Comparison of ENCODE assay signal across 9 cellular contexts in genomic region chr7:44978511-44979366, GRCh38. TPM values are rescaled to one million over a fixed set of nuclear protein-coding genes. Genes with fewer than 3 reads are reported as not detected.
DNase-seq lines count a peak whose midpoint lies in the region; ATAC-seq, FAIRE-seq and TF ChIP-seq lines count a peak whose summit lies in the region.
"Had no signal": no experiment of that assay in that cellular context is flagged by ENCODE, and none has a peak within 500 bp of the region (broad histone marks: within the 10 kb centered on the region; RNA-seq: fewer than 3 reads in every experiment).

MYO1G (minus strand) TSS chr7:44979015; CDS start chr7:44978961, 54 bp downstream.

- TF ChIP-seq POLR2A in HepG2 (IDR thresholded peaks at IDR 0.05; ENCODE audit: insufficient read depth in 1 of 2, low read depth in 2 of 2, low read length in 2 of 2) = no peak

- TF ChIP-seq RAD21 in HepG2 (CRISPR knock-in tag; IDR thresholded peaks at IDR 0.05) = no peak

- H2AFZ ChIP-seq in HepG2 (ENCODE audit: low read length) = no peak within 1 kb of the TSS

- no peaks in the 10 kb centered on the region for H3K79me2 ChIP-seq in HepG2 (ENCODE audit: insufficient read depth, low read length)

- no peak within 1 kb of the TSS for H3K27ac ChIP-seq in HEK293 (ENCODE audit: extremely low read depth, low read depth, low read length)
- no peak within 1 kb of the TSS for H3K27ac ChIP-seq in HepG2 (ENCODE audit: extremely low read length, insufficient read depth, low read length)

- H3K4me1 ChIP-seq in HEK293 (ENCODE audit: control insufficient read depth, insufficient read depth, low read length) (no peaks in the 10 kb centered on the region), HepG2 (ENCODE audit: insufficient read depth, low read length) (peaks cover 31% of the 10 kb centered on the region)

- no peaks in the 10 kb centered on the region for H4K20me1 ChIP-seq in HepG2 (ENCODE audit: insufficient read depth, low read length)

- H3K4me3 ChIP-seq in HEK293 (ENCODE audit: low read depth, low read length) (no peak within 1 kb of the TSS), HepG2 (replicated peaks in 1 of 3; ENCODE audit: insufficient read depth in 1 of 3, low read depth in 2 of 3, low read length in 3 of 3) (no peak within 1 kb of the TSS)

- H3K4me2 ChIP-seq in HepG2 (ENCODE audit: low read depth, low read length) = peak within 1 kb of the TSS; percentile 24

- in situ Hi-C loops in HepG2 (cut with HindIII; ENCODE audit: extremely low pct_ligation_motif_present, low pct_unique_long_range_greater_than_20kb) = no loop called here

- H3K36me3 ChIP-seq in HEK293 (ENCODE audit: control insufficient read depth in 2 of 2, insufficient read depth in 1 of 2, low read length in 2 of 2) (peaks cover 4 to 28% of the 10 kb centered on the region in 2 experiments; a peak in 2 of 3 replicates), HepG2 (replicated peaks in 1 of 2; ENCODE audit: control insufficient read depth in 1 of 2, insufficient read depth in 2 of 2, low read length in 2 of 2) (no peaks in the 10 kb centered on the region)

- FAIRE-seq in HepG2 (lab: Jason Lieb, UNC) = no peak
- FAIRE-seq: islet of Langerhans had no signal

- no peak within 1 kb of the TSS for H3K9ac ChIP-seq in HepG2 (ENCODE audit: insufficient read depth, low read depth, low read length)

- BruUV-seq in HepG2 (replicated peaks; lab: Mats Ljungman, UMichigan) = no TSS peak

- ATAC-seq in HepG2 = no peak

- intact Hi-C loops in HepG2 (cut with micrococcal nuclease; ENCODE audit: unreplicated experiment) = no loop called here

- TF ChIP-seq EP300 in HepG2 (IDR thresholded peaks at IDR 0.05; ENCODE audit: low read depth in 2 of 2, low read length in 2 of 2) (no peak), HepG2 (CRISPR knock-in tag; IDR thresholded peaks at IDR 0.05; ENCODE audit: borderline replicate concordance) (no peak)

- 26% methylated on average over 12 of the region's 24 CpGs for WGBS in HepG2 (ENCODE audit: low lambda C conversion rate)

- POLR2A ChIA-PET in HEK293 (lab: Yijun Ruan, JAX) = interaction anchor here (0.6 to 1.3 kb wide), 2 partner anchors 37 to 157 kb away, joined by 3 to 5 read pairs; no protein-coding TSS in a partner anchor
- POLR2A ChIA-PET in HepG2 (lab: Yijun Ruan, JAX) = interaction anchor here (0.6 kb wide), 1 partner anchor 21 kb away, joined by 3 read pairs; no protein-coding TSS in a partner anchor

- DNase-seq in GM10266 (ENCODE audit: extremely low spot score) = peak; percentile 78
- peak; percentile 89 for DNase-seq in NOMO-1 treated with dmso at 0.1 percent for 144 hours (lab: John Stamatoyannopoulos, UW; ENCODE audit: unreplicated experiment)
- DNase-seq in activated T-cell treated with anti-CD3 and anti-CD28 coated beads, Interleukin-2, amount 50 U/mL, for 48 hours = peak; percentile 91 to 92
- no peak for DNase-seq in HepG2 (ENCODE audit: low spot score)
- peak; percentile 55 to 75 for DNase-seq in stimulated activated CD8-positive, alpha-beta memory T cell treated with anti-CD3 and anti-CD28 coated beads, Interleukin-4, amount 100 ng/mL, for 4 hours (ENCODE audit: low read depth in 2 of 2, low spot score in 1 of 2)
- DNase-seq in DMS153 treated with DMSO at 0.1 percent for 48 hours (lab: John Stamatoyannopoulos, UW; ENCODE audit: unreplicated experiment) = no peak
- no peak for DNase-seq in medulla oblongata (ENCODE audit: extremely low spot score)

- CTCF ChIA-PET in HEK293 (lab: Yijun Ruan, JAX) = interaction anchor here (0.7 kb wide), 1 partner anchor 206 kb away, joined by 4 read pairs; no protein-coding TSS in a partner anchor
- CTCF ChIA-PET in HepG2 (lab: Yijun Ruan, JAX; ENCODE audit: low intra/inter-chr PET ratio, low total read pairs) = no interaction called here

- peaks cover 4 to 5% of the 10 kb centered on the region in 2 experiments; a peak in 2 of 5 replicates for H3K27me3 ChIP-seq in HepG2 (ENCODE audit: control insufficient read depth in 1 of 2, insufficient read depth in 2 of 2, low read length in 2 of 2)

- no peak for TF ChIP-seq CTCF in GM10266 (IDR thresholded peaks at IDR 0.05; ENCODE audit: control insufficient read depth, insufficient read depth, low read depth, missing control alignments)
- no peak for TF ChIP-seq CTCF in HEK293 (tag by site-specific recombination; IDR thresholded peaks at IDR 0.05)
- TF ChIP-seq CTCF in HepG2 (CRISPR knock-in tag; IDR thresholded peaks at IDR 0.05) = no peak

- H3K9me3 ChIP-seq in HEK293 (ENCODE audit: control insufficient read depth, insufficient read depth, low read depth, low read length) (no peaks in the 10 kb centered on the region), HepG2 (ENCODE audit: low read length) (no peaks in the 10 kb centered on the region)

TF ChIP-seq in HEK293, 187 proteins besides CTCF, POLR2A, EP300 and RAD21:
- TF ChIP-seq ZNF707 (tag by site-specific recombination; IDR thresholded peaks at IDR 0.05) = no peak
- TF ChIP-seq ZNF433 (tag by site-specific recombination; IDR thresholded peaks at IDR 0.05; ENCODE audit: low read depth) = no peak
- peak; percentile 37 for TF ChIP-seq EGR2 (tag by site-specific recombination; IDR thresholded peaks at IDR 0.05; ENCODE audit: low read depth)
- peak; percentile 41; the same call in 1 of the 2 replicates for TF ChIP-seq ZFHX2 (tag by site-specific recombination; conservative IDR thresholded peaks at IDR 0.05)
- no peak for TF ChIP-seq ZNF610 (tag by site-specific recombination; IDR thresholded peaks at IDR 0.05; ENCODE audit: borderline replicate concordance)

TF ChIP-seq in HepG2, 621 proteins besides CTCF, POLR2A, EP300 and RAD21:
- no peak for TF ChIP-seq RBM39 (IDR thresholded peaks at IDR 0.05; ENCODE audit: low read depth, low read length, poor library complexity, severe bottlenecking)
- TF ChIP-seq GABPB1 (CRISPR knock-in tag; IDR thresholded peaks at IDR 0.05) = no peak
- TF ChIP-seq ZNF83 (CRISPR knock-in tag; IDR thresholded peaks at IDR 0.05; ENCODE audit: borderline replicate concordance) = no peak
TF ChIP-seq in HepG2: peak in this region for 0.

RNA-seq across cellular contexts. Expression of gene MYO1G, which starts in this region (rescaled TPM):
- total RNA-seq in HepG2 (2016; rRNA removed; fragmentation: Illumina TruSeq; extraction: Trizol) = 0.28 and 0.29 TPM in 2 replicates
- 0.09 TPM in 1 of 2 replicates, not detected in the other for total RNA-seq in HepG2 (2016; cell fraction: cytosol; rRNA removed; fragmentation: Illumina TruSeq; extraction: Trizol; ENCODE audit: low read depth)
- 0.12 and 0.22 TPM in 2 replicates for total RNA-seq in HepG2 (2016; cell fraction: insoluble cytoplasmic fraction; rRNA removed; fragmentation: Illumina TruSeq; extraction: Trizol)
- not detected in 2 replicates for total RNA-seq in HepG2 (2016; cell fraction: membrane; rRNA removed; fragmentation: Illumina TruSeq; extraction: Trizol)
- total RNA-seq in HepG2 (2016; cell fraction: nucleus; rRNA removed; fragmentation: Illumina TruSeq; extraction: Trizol) = 0.28 TPM in 1 of 2 replicates, not detected in the other
- polyA plus RNA-seq in HepG2 (2011; rRNA removed) = 1.1 and 2.4 TPM in 2 replicates
- 0.71 and 1.2 TPM in 2 replicates for polyA plus RNA-seq in HepG2 (2011; cell fraction: cytosol; rRNA removed)
- 3.8 and 5.7 TPM in 2 replicates for polyA plus RNA-seq in HepG2 (2011; cell fraction: nucleus; rRNA removed)
- 0.44 and 1.2 TPM in 2 replicates for polyA plus RNA-seq in HepG2 (2012)
- not detected in 2 replicates for polyA plus RNA-seq in HepG2 (2016; cell fraction: cytosol; fragmentation: Illumina TruSeq; extraction: Trizol; ENCODE audit: low read depth)
- polyA plus RNA-seq in HepG2 (2016; cell fraction: insoluble cytoplasmic fraction; fragmentation: Illumina TruSeq; extraction: Trizol; ENCODE audit: low read depth) = 0.15 and 0.21 TPM in 2 replicates
- 0.08 TPM in 1 of 2 replicates, not detected in the other for polyA plus RNA-seq in HepG2 (2016; cell fraction: membrane; fragmentation: Illumina TruSeq; extraction: Trizol; ENCODE audit: low read depth)
- 0.31 and 0.44 TPM in 2 replicates for polyA plus RNA-seq in HepG2 (2016; cell fraction: nucleus; fragmentation: Illumina TruSeq; extraction: Trizol; ENCODE audit: insufficient read depth, low read depth)
- 1.7 and 89.4 TPM in 2 replicates for polyA minus RNA-seq in HepG2 (2011; rRNA and poly(A)+ RNA removed; ENCODE audit: low replicate concordance)
- 0.70 and 1.2 TPM in 2 replicates for polyA minus RNA-seq in HepG2 (2011; cell fraction: cytosol; rRNA and poly(A)+ RNA removed)
- polyA minus RNA-seq in HepG2 (2011; cell fraction: nucleus; rRNA and poly(A)+ RNA removed) = 1.4 and 2.6 TPM in 2 replicates

Comparison
In these comparisons a context has a peak if more than half of its experiments do, and no peak if none do; other contexts are left out.
1. DNase-seq: peak in GM10266 (single experiment), NOMO-1 treated with dmso at 0.1 percent for 144 hours (single experiment), activated T-cell treated with anti-CD3 and anti-CD28 coated beads, Interleukin-2, amount 50 U/mL, for 48 hours (2 of 2) and stimulated activated CD8-positive, alpha-beta memory T cell treated with anti-CD3 and anti-CD28 coated beads, Interleukin-4, amount 100 ng/mL, for 4 hours (2 of 2); none in HepG2 (single experiment), DMS153 treated with DMSO at 0.1 percent for 48 hours (single experiment) and medulla oblongata (single experiment).